Comparison of ENCODE assay signal across 26 cellular contexts in the genomic region with DNA sequence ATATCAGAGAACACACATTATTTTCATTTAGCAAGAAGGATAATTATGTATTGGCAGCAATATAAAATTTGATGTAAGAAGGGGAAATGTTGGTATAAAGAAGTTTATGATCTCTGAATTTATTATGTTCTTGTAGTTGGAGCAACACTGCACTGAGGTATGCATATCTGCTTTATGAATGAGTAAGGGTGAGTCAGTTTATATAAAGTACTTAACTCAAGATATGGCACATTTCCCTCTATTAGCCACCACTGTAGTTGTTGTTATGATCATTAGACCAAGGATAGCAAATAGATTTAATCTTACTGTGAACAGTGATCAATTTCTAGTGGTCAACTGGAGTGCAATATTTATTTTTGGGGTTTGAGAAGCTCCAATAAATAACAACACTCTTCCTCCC.
DNase-seq lines count a peak whose midpoint lies in the region; ATAC-seq, FAIRE-seq and TF ChIP-seq lines count a peak whose summit lies in the region.
"Had no signal": no experiment of that assay in that cellular context is flagged by ENCODE, and none has a peak within 500 bp of the region (broad histone marks: within the 10 kb centered on the region; RNA-seq: fewer than 3 reads in every experiment).

No MANE protein-coding gene starts in this region.

- H3K27me3 ChIP-seq in mesenchymal stem cell (ENCODE audit: control insufficient read depth in 1 of 2, insufficient read depth in 1 of 2, low read length in 2 of 2) = no peaks in the 10 kb centered on the region
- H3K27me3 ChIP-seq: sigmoid colon had no signal

- peaks cover 8% of the 10 kb centered on the region for H3K36me3 Mint-ChIP-seq in type B pancreatic cell

- H4K91ac ChIP-seq in mesenchymal stem cell (ENCODE audit: low read length) = no peak overlapping the region

- no peak overlapping the region for H3K4me3 ChIP-seq in mesenchymal stem cell (ENCODE audit: insufficient read depth in 1 of 2, low read depth in 1 of 2, low read length in 2 of 2)
- H3K4me3 ChIP-seq: sigmoid colon had no signal

- intact Hi-C loops in left ventricle myocardium superior (cut with micrococcal nuclease) = no loop called here

- H3K27ac Mint-ChIP-seq in type B pancreatic cell = no peak overlapping the region
- H3K27ac Mint-ChIP-seq: activated naive CD8-positive, alpha-beta T cell; activated T-helper 1 cell treated with anti-CD3 and anti-CD28 coated beads, Interleukin-12 subunit alpha, Interleukin-12 subunit beta, Interleukin-2, Interleukin-4 antibody, amounts not matched to agents 30 ng/mL and 10 ng/mL and 1 ng/mL, durations not matched to agents 14 hours and 24 hours and 36 hours; CD4-positive, CD25-positive, alpha-beta regulatory T cell; nephron had no signal

- H2BK5ac ChIP-seq in mesenchymal stem cell (ENCODE audit: low read depth, low read length, poor library complexity, severe bottlenecking) = no peak overlapping the region

- no peak for ATAC-seq in left ventricle myocardium superior

- H3K18ac ChIP-seq in mesenchymal stem cell (ENCODE audit: low read depth in 1 of 2, low read length in 2 of 2) = no peak overlapping the region

- H3K9me3 ChIP-seq in mesenchymal stem cell (ENCODE audit: control insufficient read depth, low read length) = no peaks in the 10 kb centered on the region
- H3K9me3 ChIP-seq: sigmoid colon had no signal

- H3K9ac ChIP-seq in mesenchymal stem cell (ENCODE audit: low read length) = peak overlapping the region; percentile 10
- H3K9ac ChIP-seq: parathyroid adenoma had no signal

- TF ChIP-seq CTCF in type B pancreatic cell (conservative IDR thresholded peaks at IDR 0.05) = no peak

- FAIRE-seq in frontal cortex (lab: Jason Lieb, UNC) = no peak
- FAIRE-seq: GM19239 had no signal

- H3K4ac ChIP-seq in mesenchymal stem cell (ENCODE audit: low read depth in 1 of 2, low read length in 2 of 2) = no peak overlapping the region

- H3K27ac ChIP-seq in mesenchymal stem cell (ENCODE audit: low read length, poor library complexity, severe bottlenecking) = no peak overlapping the region
- H3K27ac ChIP-seq: parathyroid adenoma, sigmoid colon had no signal

- H3K9me3 Mint-ChIP-seq in type B pancreatic cell = no peaks in the 10 kb centered on the region
- H3K9me3 Mint-ChIP-seq: activated T-helper 1 cell treated with anti-CD3 and anti-CD28 coated beads, Interleukin-12 subunit alpha, Interleukin-12 subunit beta, Interleukin-2, Interleukin-4 antibody, amounts not matched to agents 30 ng/mL and 10 ng/mL and 1 ng/mL, durations not matched to agents 14 hours and 24 hours and 36 hours; brain; CD4-positive, CD25-positive, alpha-beta regulatory T cell; nephron had no signal

- H3K4me3 Mint-ChIP-seq in type B pancreatic cell = no peak overlapping the region
- H3K4me3 Mint-ChIP-seq: activated naive CD8-positive, alpha-beta T cell; activated T-helper 1 cell treated with anti-CD3 and anti-CD28 coated beads, Interleukin-12 subunit alpha, Interleukin-12 subunit beta, Interleukin-2, Interleukin-4 antibody, amounts not matched to agents 30 ng/mL and 10 ng/mL and 1 ng/mL, durations not matched to agents 14 hours and 24 hours and 36 hours; brain; CD4-positive, CD25-positive, alpha-beta regulatory T cell; nephron had no signal

- no peak overlapping the region for H2BK12ac ChIP-seq in mesenchymal stem cell (ENCODE audit: low read length in 2 of 2)

- no peak overlapping the region for H4K8ac ChIP-seq in mesenchymal stem cell (ENCODE audit: low read length)

- H3K79me1 ChIP-seq in mesenchymal stem cell (replicated peaks; ENCODE audit: low read length, poor library complexity, severe bottlenecking) = peaks cover 27% of the 10 kb centered on the region

- peaks cover 3% of the 10 kb centered on the region for H3K4me1 ChIP-seq in mesenchymal stem cell (ENCODE audit: control insufficient read depth, insufficient read depth, low read depth, low read length)
- H3K4me1 ChIP-seq: parathyroid adenoma had no signal

- no peak overlapping the region for H2AK5ac ChIP-seq in mesenchymal stem cell (ENCODE audit: low read length, severe bottlenecking)

- H3K36me3 ChIP-seq in mesenchymal stem cell (ENCODE audit: control insufficient read depth in 1 of 2, insufficient read depth in 2 of 2, low read depth in 1 of 2, low read length in 2 of 2) = peaks cover 5 to 7% of the 10 kb centered on the region in 2 experiments
- H3K36me3 ChIP-seq: sigmoid colon had no signal

- H2AFZ ChIP-seq in mesenchymal stem cell (ENCODE audit: low read depth, low read length) = no peak overlapping the region
- H2AFZ ChIP-seq: parathyroid adenoma had no signal

- no peaks in the 10 kb centered on the region for H3K27me3 Mint-ChIP-seq in type B pancreatic cell
- H3K27me3 Mint-ChIP-seq: activated naive CD8-positive, alpha-beta T cell; brain had no signal

- no peak overlapping the region for H2BK15ac ChIP-seq in mesenchymal stem cell (ENCODE audit: low read depth, poor library complexity, severe bottlenecking)

- H3K23ac ChIP-seq in mesenchymal stem cell (ENCODE audit: low read length in 2 of 2) = no peak overlapping the region

- H3K4me2 ChIP-seq in mesenchymal stem cell (ENCODE audit: low read length, poor library complexity, severe bottlenecking) = no peak overlapping the region

- DNase-seq in EL (peak; percentile 33), RKO (ENCODE audit: low spot score) (peak; percentile 16), dermis blood vessel endothelial cell (peak; percentile 36), mesenchymal stem cell (no peak), type B pancreatic cell (ENCODE audit: extremely low spot score, unreplicated experiment) (no peak), left ventricle myocardium superior (no peak), frontal cortex (ENCODE audit: low spot score in 2 of 2) (no peak)
- DNase-seq in effector CD8-positive, alpha-beta T cell (lab: John Stamatoyannopoulos, UW) = no peak
- DNase-seq: CD4-positive, CD25-positive, alpha-beta regulatory T cell; cortex of kidney; DMS 273 treated with DMSO at 0.1 percent for 48 hours; GDM1; Karpas-422; left cardiac atrium; midbrain; NCI-H524 treated with DMSO at 0.1 percent for 48 hours; Right ventricle myocardium superior; sigmoid colon; stimulated activated CD4-positive, alpha-beta T cell treated with anti-CD3 and anti-CD28 coated beads, Interleukin-1b, Interleukin-23, amount 100 ng/mL, for 48 hours; stimulated activated naive CD4-positive, alpha-beta T cell had no signal

- H2BK120ac ChIP-seq in mesenchymal stem cell (ENCODE audit: low read depth, low read length) = no peak overlapping the region

- no peak overlapping the region for H3K14ac ChIP-seq in mesenchymal stem cell (ENCODE audit: low read length in 2 of 2)

- no peaks in the 10 kb centered on the region for H3K4me1 Mint-ChIP-seq in type B pancreatic cell (ENCODE audit: unreplicated experiment)
- H3K4me1 Mint-ChIP-seq: brain, nephron had no signal

Comparison
In these comparisons a context has a peak if more than half of its experiments do, and no peak if none do; other contexts are left out.
1. DNase-seq: peak in EL (single experiment), RKO (single experiment) and dermis blood vessel endothelial cell (single experiment); none in mesenchymal stem cell (single experiment), type B pancreatic cell (single experiment), left ventricle myocardium superior (single experiment), frontal cortex (0 of 2) and effector CD8-positive, alpha-beta T cell (single experiment).